Comparison of ENCODE assay signal across 22 cellular contexts in genomic region chr3:184637705-184638104, GRCh38.
DNase-seq lines count a peak whose midpoint lies in the region; ATAC-seq, FAIRE-seq and TF ChIP-seq lines count a peak whose summit lies in the region.
"Had no signal": no experiment of that assay in that cellular context is flagged by ENCODE, and none has a peak within 500 bp of the region (broad histone marks: within the 10 kb centered on the region; RNA-seq: fewer than 3 reads in every experiment).

No MANE protein-coding gene starts in this region.

- H3K9me3 ChIP-seq in SK-N-MC (ENCODE audit: low read depth, low read length) (no peaks in the 10 kb centered on the region), left lung (no peaks in the 10 kb centered on the region), MG63 (no peaks in the 10 kb centered on the region)
- H3K9me3 ChIP-seq: right lobe of liver, SK-N-SH had no signal

- H3K27ac Mint-ChIP-seq in activated T-cell treated with anti-CD3 and anti-CD28 coated beads, Interleukin-2, amount 50 U/mL, for 24 hours: no peak overlapping the region
- H3K27ac Mint-ChIP-seq: activated naive CD4-positive, alpha-beta T cell treated with anti-CD3 and anti-CD28 coated beads, Interleukin-2, amount 10 ng/mL, durations not matched to agents 7 days and 5 days; IgD-negative memory B cell; stimulated activated naive CD8-positive, alpha-beta T cell treated with anti-CD3 and anti-CD28 coated beads, Interleukin-15, Interleukin-2, amounts not matched to agents 100 ng/mL and 50 ng/mL, for 24 hours had no signal

- H3K36me3 Mint-ChIP-seq in activated T-cell treated with anti-CD3 and anti-CD28 coated beads, Interleukin-2, amount 50 U/mL, for 24 hours (ENCODE audit: low read depth): no peaks in the 10 kb centered on the region
- H3K36me3 Mint-ChIP-seq: activated naive CD4-positive, alpha-beta T cell treated with anti-CD3 and anti-CD28 coated beads, Interleukin-2, amount 10 ng/mL, durations not matched to agents 7 days and 5 days; brain had no signal

- peak overlapping the region; percentile 92 for H3K27ac ChIP-seq in SK-N-MC
- peak overlapping the region in 1 of 2 donors; percentile 69 for H3K27ac ChIP-seq in left lung
- H3K27ac ChIP-seq: right lobe of liver had no signal

- no peaks in the 10 kb centered on the region for H3K9me3 Mint-ChIP-seq in activated T-cell treated with anti-CD3 and anti-CD28 coated beads, Interleukin-2, amount 50 U/mL, for 24 hours
- H3K9me3 Mint-ChIP-seq: activated naive CD4-positive, alpha-beta T cell treated with anti-CD3 and anti-CD28 coated beads, Interleukin-2, amount 10 ng/mL, durations not matched to agents 7 days and 5 days; IgD-negative memory B cell; stimulated activated naive CD8-positive, alpha-beta T cell treated with anti-CD3 and anti-CD28 coated beads, Interleukin-15, Interleukin-2, amounts not matched to agents 100 ng/mL and 50 ng/mL, for 24 hours had no signal

- H3K4me1 Mint-ChIP-seq in activated T-cell treated with anti-CD3 and anti-CD28 coated beads, Interleukin-2, amount 50 U/mL, for 24 hours (ENCODE audit: low read depth): peaks cover 3% of the 10 kb centered on the region
- H3K4me1 Mint-ChIP-seq: IgD-negative memory B cell had no signal

- intact Hi-C loops in left lung (cut with DNase I): no loop called here

- ATAC-seq in left lung: peak; percentile 22
- no peak for ATAC-seq in GM18870 (IDR thresholded peaks at IDR 0.05; ENCODE audit: unreplicated experiment)
- ATAC-seq: left ventricle myocardium superior had no signal

- H3K4me3 ChIP-seq in SK-N-MC (no peak overlapping the region), left lung (no peak overlapping the region), MG63 (no peak overlapping the region)
- H3K4me3 ChIP-seq: right lobe of liver had no signal

- FAIRE-seq in urothelium cell line (lab: Jason Lieb, UNC): no peak
- FAIRE-seq: TTC549 had no signal

- no peak for TF ChIP-seq CTCF in left lung (IDR thresholded peaks at IDR 0.05)

- in situ Hi-C loops in KBM-7 (cut with MboI; ENCODE audit: low pct_unique_long_range_greater_than_20kb, low sequenced_read_pairs): no loop called here

- H3K4me1 ChIP-seq in left lung: peaks cover 10 to 26% of the 10 kb centered on the region in 2 donors
- H3K4me1 ChIP-seq: right lobe of liver had no signal

- no peak overlapping the region for H3K4me3 Mint-ChIP-seq in activated T-cell treated with anti-CD3 and anti-CD28 coated beads, Interleukin-2, amount 50 U/mL, for 24 hours
- H3K4me3 Mint-ChIP-seq: activated naive CD4-positive, alpha-beta T cell treated with anti-CD3 and anti-CD28 coated beads, Interleukin-2, amount 10 ng/mL, durations not matched to agents 7 days and 5 days; brain; IgD-negative memory B cell; stimulated activated naive CD8-positive, alpha-beta T cell treated with anti-CD3 and anti-CD28 coated beads, Interleukin-15, Interleukin-2, amounts not matched to agents 100 ng/mL and 50 ng/mL, for 24 hours had no signal

- H3K36me3 ChIP-seq in SK-N-MC (ENCODE audit: insufficient read depth, low read length): no peaks in the 10 kb centered on the region
- H3K36me3 ChIP-seq in left lung: no peaks in the 10 kb centered on the region
- no peaks in the 10 kb centered on the region for H3K36me3 ChIP-seq in MG63
- H3K36me3 ChIP-seq: right lobe of liver had no signal

- peak; percentile 32 for DNase-seq in Ammon's horn (ENCODE audit: low spot score)
- peak; percentile 72 for DNase-seq in KBM-7
- no peak for DNase-seq in SK-N-MC (ENCODE audit: low read depth, low spot score)
- DNase-seq in left lung: no peak
- no peak for DNase-seq in MG63
- no peak for DNase-seq in urothelium cell line (ENCODE audit: low spot score)
- DNase-seq in activated T-cell treated with anti-CD3 and anti-CD28 coated beads, Interleukin-2, amount 50 U/mL, for 24 hours: no peak
- DNase-seq: activated CD4-positive, alpha-beta T cell treated with anti-CD3 and anti-CD28 coated beads for 48 hours; activated naive CD4-positive, alpha-beta T cell treated with anti-CD3 and anti-CD28 coated beads, Interleukin-2, amount 10 ng/mL, durations not matched to agents 7 days and 5 days; activated T-cell treated with anti-CD3 and anti-CD28 coated beads for 4 hours; left ventricle myocardium superior; NCI-H1105; NCI-H524 treated with DMSO at 0.1 percent for 48 hours; occipital lobe; PC-3; right lobe of liver; SK-N-SH had no signal

- no peak overlapping the region for H3K9ac ChIP-seq in SK-N-MC (ENCODE audit: insufficient read length)
- H3K9ac ChIP-seq: SK-N-SH had no signal

- H3K27me3 ChIP-seq in left lung: no peaks in the 10 kb centered on the region
- H3K27me3 ChIP-seq in MG63: no peaks in the 10 kb centered on the region
- H3K27me3 ChIP-seq: right lobe of liver had no signal

- H3K27me3 Mint-ChIP-seq in activated T-cell treated with anti-CD3 and anti-CD28 coated beads, Interleukin-2, amount 50 U/mL, for 24 hours: no peaks in the 10 kb centered on the region

Comparison
In these comparisons a context has a peak if more than half of its experiments do, and no peak if none do; other contexts are left out.
1. DNase-seq: peak in Ammon's horn (single experiment) and KBM-7 (single experiment); none in SK-N-MC (single experiment), left lung (0 of 2), MG63 (single experiment), urothelium cell line (single experiment) and activated T-cell treated with anti-CD3 and anti-CD28 coated beads, Interleukin-2, amount 50 U/mL, for 24 hours (single experiment).